ENCODE assay signal across 8 cellular contexts in the genomic region with DNA sequence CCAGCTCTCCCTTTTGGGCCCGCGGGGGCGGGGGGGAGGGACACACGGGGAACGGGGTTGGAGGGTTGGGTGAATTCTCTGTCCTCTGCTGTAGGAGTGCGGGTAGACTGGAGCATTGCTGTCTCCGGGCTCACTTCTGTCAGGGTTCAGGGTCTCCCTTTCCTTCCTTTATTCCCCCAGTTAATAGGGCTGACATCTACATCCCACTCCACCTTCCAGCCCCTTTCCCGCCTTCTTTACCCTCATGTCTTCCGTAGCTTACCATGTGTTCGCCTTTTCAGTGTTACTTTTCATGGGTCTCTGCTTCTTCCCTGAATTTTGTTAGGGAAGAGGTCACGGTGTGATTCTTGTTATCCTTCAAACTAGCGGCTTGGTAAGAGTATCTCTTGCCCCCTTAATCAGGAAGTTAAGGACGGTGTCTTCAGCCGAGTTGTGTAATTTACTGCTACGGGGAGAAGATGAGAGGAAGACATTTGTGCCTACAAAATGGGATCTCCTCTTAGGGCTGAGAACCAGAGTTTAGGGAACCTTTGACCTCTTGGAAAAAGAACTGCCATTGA. TPM values are rescaled to one million over a fixed set of nuclear protein-coding genes. Genes with fewer than 3 reads are reported as not detected.
DNase-seq lines count a peak whose midpoint lies in the region; ATAC-seq and TF ChIP-seq lines count a peak whose summit lies in the region.

No MANE protein-coding gene starts in this region.

- no peak for TF ChIP-seq CTCF in C4-2B (conservative IDR thresholded peaks at IDR 0.05)
- no peak for TF ChIP-seq CTCF in choroid plexus epithelial cell (conservative IDR thresholded peaks at IDR 0.05; ENCODE audit: low read depth, low read length)

- H3K4me3 ChIP-seq in NT2/D1 (ENCODE audit: insufficient read length, low read depth) (peak overlapping the region; percentile 85), choroid plexus epithelial cell (ENCODE audit: low read depth, low read length) (peak overlapping the region; percentile 86), mononuclear cell (ENCODE audit: low read length) (peak overlapping the region; percentile 86), aorta (ENCODE audit: low read length in 2 of 2) (peak overlapping the region; percentile 71 to 88)

- H3K27ac ChIP-seq in C4-2B (peak overlapping the region; percentile 86), aorta (ENCODE audit: low read depth in 1 of 2, low read length in 2 of 2) (peak overlapping the region; percentile 78 to 85)

- peaks cover 4% of the 10 kb centered on the region for H3K36me3 ChIP-seq in NT2/D1 (ENCODE audit: insufficient read depth, insufficient read length, low read length)
- no peaks in the 10 kb centered on the region for H3K36me3 ChIP-seq in aorta (ENCODE audit: control insufficient read depth in 1 of 2, insufficient read depth in 2 of 2, low read length in 1 of 2)

- no peaks in the 10 kb centered on the region for H3K4me1 ChIP-seq in NT2/D1 (ENCODE audit: insufficient read depth, insufficient read length)
- H3K4me1 ChIP-seq in mononuclear cell (ENCODE audit: insufficient read depth, low read length) = peaks cover 68% of the 10 kb centered on the region
- H3K4me1 ChIP-seq in aorta (ENCODE audit: control insufficient read depth in 1 of 2, insufficient read depth in 2 of 2, low read length in 2 of 2) = peaks cover 0 to 8% of the 10 kb centered on the region in 2 donors

- ATAC-seq in GM21526 (IDR thresholded peaks at IDR 0.05; ENCODE audit: low FRiP score, unreplicated experiment) (peak; percentile 1), aorta (ENCODE audit: low FRiP score) (no peak), HG02571 (IDR thresholded peaks at IDR 0.05; ENCODE audit: unreplicated experiment) (no peak), GM18873 (IDR thresholded peaks at IDR 0.05; ENCODE audit: low FRiP score, unreplicated experiment) (no peak)

- H3K9ac ChIP-seq in NT2/D1 (ENCODE audit: insufficient read length, low read depth) = peak overlapping the region; percentile 93

- H3K27me3 ChIP-seq in NT2/D1 (ENCODE audit: insufficient read depth, insufficient read length) = no peaks in the 10 kb centered on the region
- H3K27me3 ChIP-seq in mononuclear cell (ENCODE audit: insufficient read depth, low read length) = no peaks in the 10 kb centered on the region
- no peaks in the 10 kb centered on the region for H3K27me3 ChIP-seq in aorta (ENCODE audit: control insufficient read depth in 1 of 2, insufficient read depth in 2 of 2, low read length in 1 of 2)

- H3K9me3 ChIP-seq in NT2/D1 (ENCODE audit: insufficient read depth, low read length) = no peaks in the 10 kb centered on the region
- no peaks in the 10 kb centered on the region for H3K9me3 ChIP-seq in mononuclear cell (ENCODE audit: low read depth, low read length)
- no peaks in the 10 kb centered on the region for H3K9me3 ChIP-seq in aorta (ENCODE audit: control insufficient read depth, low read length)

- DNase-seq in NT2/D1 (ENCODE audit: low read depth, low spot score) = peak; percentile 5
- DNase-seq in choroid plexus epithelial cell (ENCODE audit: low read depth) = peak; percentile 11
- no peak for DNase-seq in aorta

- 1% methylated on average over 14 to 15 of the region's 15 CpGs for WGBS in aorta, 2 donors

- intact Hi-C loops in aorta (cut with DNase I) = loop anchor here (5.0 kb wide), 2 partner anchors 42 to 83 kb away; no protein-coding TSS in a partner anchor

RNA-seq across cellular contexts. Expression of a gene that starts 0.9 kb away (rescaled TPM):
- total RNA-seq in mononuclear cell (45.2 TPM), aorta (100 to 1,000 TPM; 125 to 174 TPM)
- 100 to 1,000 TPM; 108 to 318 TPM for polyA plus RNA-seq in aorta

Comparison
In these comparisons a context has a peak if more than half of its experiments do, and no peak if none do; other contexts are left out.
1. DNase-seq: peak in NT2/D1 (single experiment) and choroid plexus epithelial cell (single experiment); none in aorta (0 of 2).
2. Peak in every context shown above with its lines, with median percentiles within 50 percentile points of each other: H3K4me3 ChIP-seq.